In the genomic region with DNA sequence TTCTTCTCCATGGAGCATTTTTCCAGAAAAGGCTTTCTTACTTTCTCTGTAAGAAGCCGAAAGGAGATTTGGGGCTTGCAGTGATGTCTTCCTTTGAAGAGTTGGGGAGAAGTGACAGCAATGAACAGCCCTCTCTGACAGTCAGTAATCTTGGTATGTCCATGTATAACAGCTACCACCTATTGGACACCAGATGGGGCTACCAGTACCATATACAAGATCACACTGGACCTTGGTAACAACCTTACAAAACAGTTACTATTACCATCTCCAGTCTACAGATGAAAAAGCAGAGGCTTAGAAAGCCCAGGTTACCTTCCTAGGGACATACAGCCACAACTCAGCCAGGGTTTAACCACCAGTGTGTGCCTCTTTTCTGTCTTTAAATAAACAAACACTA, we compare ENCODE assay signal across 1 cellular context.
TF ChIP-seq lines count a peak whose summit lies in the region.

No MANE protein-coding gene starts in this region.

TF ChIP-seq in IMR-90, 13 proteins besides CTCF, POLR2A, EP300 and RAD21 (continued from another document):
- TF ChIP-seq, protein P1, sequence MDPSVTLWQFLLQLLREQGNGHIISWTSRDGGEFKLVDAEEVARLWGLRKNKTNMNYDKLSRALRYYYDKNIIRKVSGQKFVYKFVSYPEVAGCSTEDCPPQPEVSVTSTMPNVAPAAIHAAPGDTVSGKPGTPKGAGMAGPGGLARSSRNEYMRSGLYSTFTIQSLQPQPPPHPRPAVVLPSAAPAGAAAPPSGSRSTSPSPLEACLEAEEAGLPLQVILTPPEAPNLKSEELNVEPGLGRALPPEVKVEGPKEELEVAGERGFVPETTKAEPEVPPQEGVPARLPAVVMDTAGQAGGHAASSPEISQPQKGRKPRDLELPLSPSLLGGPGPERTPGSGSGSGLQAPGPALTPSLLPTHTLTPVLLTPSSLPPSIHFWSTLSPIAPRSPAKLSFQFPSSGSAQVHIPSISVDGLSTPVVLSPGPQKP (IDR thresholded peaks at IDR 0.05; ENCODE audit: borderline replicate concordance, low read depth, low read length): no peak
- no peak for TF ChIP-seq RCOR1 (IDR thresholded peaks at IDR 0.05; ENCODE audit: insufficient replicate concordance, low read length)
- TF ChIP-seq FOS (IDR thresholded peaks at IDR 0.05; ENCODE audit: low read depth, low read length): no peak
- TF ChIP-seq MAZ (IDR thresholded peaks at IDR 0.05; ENCODE audit: borderline replicate concordance, low read depth, low read length): no peak
- TF ChIP-seq RFX5 (IDR thresholded peaks at IDR 0.05; ENCODE audit: low read depth, low read length): no peak
- TF ChIP-seq SMC3 (IDR thresholded peaks at IDR 0.05; ENCODE audit: low read depth, low read length): no peak; the same call in 1 of the 2 replicates
- TF ChIP-seq, protein P2, sequence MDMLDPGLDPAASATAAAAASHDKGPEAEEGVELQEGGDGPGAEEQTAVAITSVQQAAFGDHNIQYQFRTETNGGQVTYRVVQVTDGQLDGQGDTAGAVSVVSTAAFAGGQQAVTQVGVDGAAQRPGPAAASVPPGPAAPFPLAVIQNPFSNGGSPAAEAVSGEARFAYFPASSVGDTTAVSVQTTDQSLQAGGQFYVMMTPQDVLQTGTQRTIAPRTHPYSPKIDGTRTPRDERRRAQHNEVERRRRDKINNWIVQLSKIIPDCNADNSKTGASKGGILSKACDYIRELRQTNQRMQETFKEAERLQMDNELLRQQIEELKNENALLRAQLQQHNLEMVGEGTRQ (IDR thresholded peaks at IDR 0.05; ENCODE audit: low read depth, low read length): no peak
- no peak for TF ChIP-seq BHLHE40 (IDR thresholded peaks at IDR 0.05; ENCODE audit: low read depth, low read length)
